Comparison of ENCODE assay signal across 22 cellular contexts in the genomic region with DNA sequence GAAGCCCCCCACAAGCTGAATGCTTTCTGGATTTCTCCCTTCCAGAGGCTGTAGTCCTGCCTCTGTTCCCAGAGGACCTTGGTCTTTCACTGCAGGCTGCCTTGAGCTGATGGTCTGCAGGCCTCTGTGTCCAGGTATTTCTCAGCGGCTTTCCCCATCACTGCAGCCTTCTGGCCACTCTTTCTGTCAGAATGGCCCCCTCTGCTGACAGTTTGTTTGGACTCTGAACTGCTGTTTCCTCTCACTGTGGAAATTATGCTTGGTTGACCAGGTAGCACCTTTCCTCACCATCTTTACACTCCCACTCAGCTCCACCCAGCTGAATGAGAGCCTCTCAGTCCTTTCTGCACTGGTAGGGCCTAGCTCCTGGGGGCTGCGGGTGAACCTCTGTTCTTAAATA.
A peak's percentile ranks its signal among the peaks of the same experiment; 100 is the strongest.
DNase-seq lines count a peak whose midpoint lies in the region; ATAC-seq, FAIRE-seq and TF ChIP-seq lines count a peak whose summit lies in the region.
"Had no signal": no experiment of that assay in that cellular context is flagged by ENCODE, and none has a peak within 500 bp of the region (broad histone marks: within the 10 kb centered on the region; RNA-seq: fewer than 3 reads in every experiment).

No MANE protein-coding gene starts in this region.

- H3K4me3 Mint-ChIP-seq in neural crest cell, result no peak overlapping the region
- no peak overlapping the region for H3K4me3 Mint-ChIP-seq in progenitor cell of endocrine pancreas (ENCODE audit: low read depth)
- H3K4me3 Mint-ChIP-seq: CD4-positive, alpha-beta T cell; HFFc6 had no signal

- no peaks in the 10 kb centered on the region for H3K9me3 ChIP-seq in body of pancreas
- H3K9me3 ChIP-seq: A549 had no signal

- no peaks in the 10 kb centered on the region for H3K36me3 ChIP-seq in body of pancreas (replicated peaks in 1 of 2; ENCODE audit: insufficient read depth in 1 of 2, low read depth in 2 of 2)

- H3K36me3 Mint-ChIP-seq in neural crest cell (ENCODE audit: low read depth) (no peaks in the 10 kb centered on the region), progenitor cell of endocrine pancreas (ENCODE audit: insufficient read depth) (no peaks in the 10 kb centered on the region)

- no peaks in the 10 kb centered on the region for H3K27me3 ChIP-seq in body of pancreas

- ATAC-seq in body of pancreas, result peak; percentile 24
- no peak for ATAC-seq in sciatic nerve
- ATAC-seq: A549, GM12878, HCT116 had no signal

- H3K4me1 ChIP-seq in body of pancreas, result peaks cover 1% of the 10 kb centered on the region
- H3K4me1 ChIP-seq: A549 had no signal

- TF ChIP-seq CTCF in body of pancreas (IDR thresholded peaks at IDR 0.05) (no peak), neural crest cell (conservative IDR thresholded peaks at IDR 0.05) (no peak), progenitor cell of endocrine pancreas (IDR thresholded peaks at IDR 0.05; ENCODE audit: unreplicated experiment) (no peak)

- intact Hi-C loops in body of pancreas (cut with DNase I) (no loop called here), sciatic nerve (cut with DNase I) (no loop called here)

- no peak for FAIRE-seq in urothelium cell line (lab: Jason Lieb, UNC)
- FAIRE-seq: A549, GM12878, HTR-8/SVneo had no signal

- H3K27ac ChIP-seq in body of pancreas, result no peak overlapping the region
- H3K27ac ChIP-seq: 22Rv1, A549, C4-2B had no signal

- H3K9me3 Mint-ChIP-seq in neural crest cell (no peaks in the 10 kb centered on the region), progenitor cell of endocrine pancreas (ENCODE audit: low read depth) (peaks cover 2% of the 10 kb centered on the region)
- H3K9me3 Mint-ChIP-seq: CD4-positive, alpha-beta T cell had no signal

- H3K27me3 Mint-ChIP-seq in neural crest cell (ENCODE audit: low read depth), result no peaks in the 10 kb centered on the region
- H3K27me3 Mint-ChIP-seq in progenitor cell of endocrine pancreas, result peaks cover 4% of the 10 kb centered on the region

- 69 to 73% methylated on average over 2 of the region's 2 CpGs for WGBS in body of pancreas, 2 donors

- no peak for TF ChIP-seq POLR2A in body of pancreas (IDR thresholded peaks at IDR 0.05)

- H3K4me3 ChIP-seq in body of pancreas, result no peak overlapping the region
- H3K4me3 ChIP-seq: A549, GM12878 had no signal

- H3K4me1 Mint-ChIP-seq in neural crest cell (peaks cover 13% of the 10 kb centered on the region), progenitor cell of endocrine pancreas (ENCODE audit: low read depth) (peaks cover 19% of the 10 kb centered on the region)

- DNase-seq in DMS53 (lab: John Stamatoyannopoulos, UW) (peak; percentile 34), DMS53 treated with DMSO at 0.1 percent for 48 hours (lab: John Stamatoyannopoulos, UW; ENCODE audit: unreplicated experiment) (no peak), body of pancreas (no peak), neural crest cell (ENCODE audit: low read depth, low spot score) (no peak), progenitor cell of endocrine pancreas (ENCODE audit: low spot score, unreplicated experiment) (no peak), sciatic nerve (ENCODE audit: low spot score) (no peak), HUDEP-2 (lab: John Stamatoyannopoulos, UW; ENCODE audit: unreplicated experiment in 76 of 76) (no peak), urothelium cell line (ENCODE audit: low spot score) (no peak)
- DNase-seq: AML-193; CD4-positive, alpha-beta T cell; DMS153; DND-41; EL; GOT3; H7; HFFc6 had no signal

- H3K27ac Mint-ChIP-seq in neural crest cell (ENCODE audit: unreplicated experiment) (peak overlapping the region; percentile 73), progenitor cell of endocrine pancreas (peak overlapping the region; percentile 44)
- H3K27ac Mint-ChIP-seq: CD4-positive, alpha-beta T cell; HFFc6 had no signal
